23 cellular contexts compared by ENCODE assay signal in genomic region chr5:103245773-103246172, GRCh38.
"Had no signal": no experiment of that assay in that cellular context is flagged by ENCODE, and none has a peak within 500 bp of the region (broad histone marks: within the 10 kb centered on the region; RNA-seq: fewer than 3 reads in every experiment).

No MANE protein-coding gene starts in this region.

- H3K4me1 ChIP-seq: gastrocnemius medialis, neural progenitor cell, parathyroid adenoma, right lobe of liver, suprapubic skin, vagina had no signal

- H3K27ac ChIP-seq: dorsolateral prefrontal cortex, epithelial cell of prostate, gastrocnemius medialis, neural progenitor cell, parathyroid adenoma, right lobe of liver, suprapubic skin, transverse colon, vagina had no signal

- H3K36me3 ChIP-seq: gastrocnemius medialis, neural progenitor cell, right lobe of liver, suprapubic skin, transverse colon, vagina had no signal

- H3K27me3 ChIP-seq: dorsolateral prefrontal cortex, gastrocnemius medialis, neural progenitor cell, right lobe of liver, suprapubic skin, transverse colon, vagina had no signal

- H3K9me3 Mint-ChIP-seq: stimulated activated naive CD8-positive, alpha-beta T cell treated with anti-CD3 and anti-CD28 coated beads, Interleukin-15, amount 100 ng/mL, for 72 hours had no signal

- H3K27me3 Mint-ChIP-seq: progenitor cell of endocrine pancreas had no signal

- H3K9me3 ChIP-seq: gastrocnemius medialis, right lobe of liver, suprapubic skin, transverse colon, vagina had no signal

- ATAC-seq: esophagus mucosa; gastrocnemius medialis; right lobe of liver; stimulated activated naive CD8-positive, alpha-beta T cell treated with anti-CD3 and anti-CD28 coated beads, Interleukin-15, amount 100 ng/mL, for 72 hours had no signal

- H3K4me3 ChIP-seq: dorsolateral prefrontal cortex, gastrocnemius medialis, lung, neural progenitor cell, right lobe of liver, suprapubic skin, transverse colon, vagina had no signal

- H3K36me3 Mint-ChIP-seq: memory B cell, neural progenitor cell had no signal

- H3K4me3 Mint-ChIP-seq: endodermal cell; memory B cell; nephron; neural progenitor cell; stimulated activated naive CD8-positive, alpha-beta T cell treated with anti-CD3 and anti-CD28 coated beads, Interleukin-15, amount 100 ng/mL, for 72 hours had no signal

- H3K27ac Mint-ChIP-seq: endodermal cell; memory B cell; nephron; neural progenitor cell; progenitor cell of endocrine pancreas; stimulated activated naive CD8-positive, alpha-beta T cell treated with anti-CD3 and anti-CD28 coated beads, Interleukin-15, amount 100 ng/mL, for 72 hours had no signal

- H3K4me1 Mint-ChIP-seq: nephron had no signal

- DNase-seq: dorsolateral prefrontal cortex; effector CD4-positive, alpha-beta T cell; endodermal cell; foreskin fibroblast; gastrocnemius medialis; head of caudate nucleus; right lobe of liver; small intestine; stimulated activated CD4-positive, alpha-beta T cell treated with anti-CD3 and anti-CD28 coated beads, Interleukin-1b, Interleukin-23, amount 100 ng/mL, for 48 hours; stimulated activated CD4-positive, alpha-beta T cell treated with anti-CD3 and anti-CD28 coated beads, Interleukin-4, amount 100 ng/mL, for 1 hour; stimulated activated CD8-positive, alpha-beta memory T cell treated with anti-CD3 and anti-CD28 coated beads, Interleukin-4, amount 100 ng/mL, for 48 hours; stimulated activated naive CD8-positive, alpha-beta T cell treated with anti-CD3 and anti-CD28 coated beads, Interleukin-15, amount 100 ng/mL, for 72 hours; transverse colon had no signal
